ENCODE assay signal across 10 cellular contexts in the genomic region with DNA sequence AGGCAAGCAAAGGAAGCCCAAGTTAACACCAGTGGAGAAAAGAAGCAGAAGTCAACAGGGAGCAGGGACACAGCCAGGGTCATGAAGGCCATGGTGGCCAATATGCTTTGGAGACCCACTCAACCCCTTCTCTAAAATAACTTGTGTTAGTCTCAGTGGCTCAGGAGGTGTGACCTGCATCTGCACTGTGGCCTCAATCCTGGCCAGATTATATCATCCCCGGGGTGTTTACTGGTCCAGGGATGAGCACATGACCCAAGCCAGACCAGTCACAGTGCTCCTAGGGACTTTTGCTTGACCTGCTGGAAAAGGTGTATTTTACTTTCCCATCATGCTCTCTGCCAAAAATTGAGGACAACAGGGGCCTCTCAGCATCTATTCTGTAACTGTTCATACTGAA.
A peak's percentile ranks its signal among the peaks of the same experiment; 100 is the strongest.
DNase-seq lines count a peak whose midpoint lies in the region; ATAC-seq and TF ChIP-seq lines count a peak whose summit lies in the region.
"Had no signal": no experiment of that assay in that cellular context is flagged by ENCODE, and none has a peak within 500 bp of the region (broad histone marks: within the 10 kb centered on the region; RNA-seq: fewer than 3 reads in every experiment).

No MANE protein-coding gene starts in this region.

- H3K4me1 ChIP-seq in adipocyte (ENCODE audit: control insufficient read depth, insufficient read depth, low read length) = peaks cover 44% of the 10 kb centered on the region
- peaks cover 22% of the 10 kb centered on the region for H3K4me1 ChIP-seq in psoas muscle
- no peaks in the 10 kb centered on the region for H3K4me1 ChIP-seq in CD8-positive, alpha-beta memory T cell (ENCODE audit: insufficient read depth, low read length)

- no peaks in the 10 kb centered on the region for H3K4me1 Mint-ChIP-seq in CD8-positive, alpha-beta memory T cell

- WGBS in psoas muscle, 3 donors = 75 to 80% (median 79%) methylated on average over 1 of the region's 1 CpG

- no peak overlapping the region for H3K4me3 Mint-ChIP-seq in CD8-positive, alpha-beta memory T cell

- POLR2A ChIA-PET in CD8-positive, alpha-beta memory T cell (lab: Charles Lee) = no interaction called here

- H3K9ac ChIP-seq in adipocyte (ENCODE audit: low read length) = peak overlapping the region; percentile 81

- H3K36me3 ChIP-seq in adipocyte (ENCODE audit: control insufficient read depth, insufficient read depth, low read length, severe bottlenecking) (no peaks in the 10 kb centered on the region), psoas muscle (ENCODE audit: insufficient read depth in 1 of 2, low read depth in 1 of 2) (peaks cover 0 to 31% of the 10 kb centered on the region in 2 donors)
- H3K36me3 ChIP-seq in CD8-positive, alpha-beta memory T cell (ENCODE audit: insufficient read depth, low read length) = no peaks in the 10 kb centered on the region

- H3K9me3 ChIP-seq in adipocyte (ENCODE audit: control insufficient read depth, low read length) (no peaks in the 10 kb centered on the region), psoas muscle (no peaks in the 10 kb centered on the region)
- H3K9me3 ChIP-seq in CD8-positive, alpha-beta memory T cell (ENCODE audit: low read length) = no peaks in the 10 kb centered on the region

- H3K27me3 Mint-ChIP-seq in CD8-positive, alpha-beta memory T cell = peaks cover 2 to 4% of the 10 kb centered on the region in 2 donors

- no peaks in the 10 kb centered on the region for H3K27me3 ChIP-seq in adipocyte (replicated peaks; ENCODE audit: control insufficient read depth, insufficient read depth, low read length)
- no peaks in the 10 kb centered on the region for H3K27me3 ChIP-seq in psoas muscle (ENCODE audit: insufficient read depth in 3 of 3, low read length in 2 of 3)
- no peaks in the 10 kb centered on the region for H3K27me3 ChIP-seq in CD8-positive, alpha-beta memory T cell (ENCODE audit: insufficient read depth, low read length, poor library complexity, severe bottlenecking)

- ATAC-seq in GM19023 (IDR thresholded peaks at IDR 0.05; ENCODE audit: unreplicated experiment) = peak; percentile 23
- ATAC-seq in HG02870 (IDR thresholded peaks at IDR 0.05; ENCODE audit: unreplicated experiment) = peak; percentile 24
- ATAC-seq in psoas muscle = peak; percentile 31 to 39 (median 38)

- no peak overlapping the region for H3K27ac Mint-ChIP-seq in CD8-positive, alpha-beta memory T cell

- H3K27ac ChIP-seq in psoas muscle = peak overlapping the region; percentile 87
- H3K27ac ChIP-seq in CD8-positive, alpha-beta memory T cell (ENCODE audit: low read depth, low read length) = no peak overlapping the region

- CTCF ChIA-PET in CD8-positive, alpha-beta memory T cell (lab: Charles Lee) = no interaction called here

- H3K9me3 Mint-ChIP-seq in CD8-positive, alpha-beta memory T cell = no peaks in the 10 kb centered on the region

- no peak for TF ChIP-seq CTCF in psoas muscle (IDR thresholded peaks at IDR 0.05)

- no peaks in the 10 kb centered on the region for H3K36me3 Mint-ChIP-seq in CD8-positive, alpha-beta memory T cell

- DNase-seq in adipocyte (ENCODE audit: low read depth) (no peak), psoas muscle (no peak), activated gamma-delta T cell (lab: John Stamatoyannopoulos, UW) (no peak)
- DNase-seq in CD8-positive, alpha-beta memory T cell = no peak
- no peak for DNase-seq in activated CD8-positive, alpha-beta memory T cell treated with anti-CD3 and anti-CD28 coated beads for 24 hours
- DNase-seq in stimulated activated naive CD4-positive, alpha-beta T cell (lab: John Stamatoyannopoulos, UW) = no peak
- DNase-seq: DMS79, kidney had no signal

- intact Hi-C loops in psoas muscle (cut with DNase I) = loop anchor here in 1 of 2 donors (5.0 kb wide), 1 partner anchor 158 kb away; no protein-coding TSS in a partner anchor

- H3K4me3 ChIP-seq in adipocyte (ENCODE audit: low read length) = no peak overlapping the region
- H3K4me3 ChIP-seq in psoas muscle = no peak overlapping the region
- no peak overlapping the region for H3K4me3 ChIP-seq in CD8-positive, alpha-beta memory T cell (ENCODE audit: low read length)
